In the genomic region with DNA sequence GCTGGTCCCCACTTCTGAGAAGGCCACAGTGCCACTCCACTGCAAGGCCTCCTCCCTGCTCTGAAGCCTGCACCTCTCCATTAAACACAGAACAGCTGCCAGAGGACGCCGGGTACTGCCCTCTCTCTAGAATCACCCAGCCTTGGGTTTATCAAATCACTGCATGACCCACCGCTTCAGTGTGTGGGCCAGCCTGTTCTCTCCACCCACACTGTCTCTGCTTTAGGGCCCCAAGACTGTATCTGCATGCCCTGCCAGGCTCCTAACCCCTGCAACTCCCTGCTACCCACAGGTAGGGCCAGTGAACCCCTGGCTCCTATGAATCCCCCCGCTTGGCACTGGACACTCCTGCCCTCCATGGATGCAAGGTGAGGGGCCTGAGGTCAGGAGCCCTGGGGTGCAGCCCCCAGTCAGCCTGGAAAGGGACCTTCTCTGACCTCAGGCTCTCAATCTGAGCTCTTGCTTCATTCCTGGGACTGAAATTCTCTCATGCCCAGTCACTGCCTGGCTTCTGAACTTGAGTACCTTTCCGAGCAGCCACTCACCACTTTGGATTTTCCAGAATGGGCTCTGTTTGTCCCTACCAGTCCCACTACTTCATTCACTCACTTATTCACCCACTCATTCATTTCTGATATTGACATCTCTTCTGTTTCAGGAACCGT, we compare ENCODE assay signal across 1 cellular context.
TF ChIP-seq lines count a peak whose summit lies in the region.

No MANE protein-coding gene starts in this region.

TF ChIP-seq in SK-N-SH, 30 proteins besides CTCF, POLR2A, EP300 and RAD21 (continued from another document):
- TF ChIP-seq, protein P1, sequence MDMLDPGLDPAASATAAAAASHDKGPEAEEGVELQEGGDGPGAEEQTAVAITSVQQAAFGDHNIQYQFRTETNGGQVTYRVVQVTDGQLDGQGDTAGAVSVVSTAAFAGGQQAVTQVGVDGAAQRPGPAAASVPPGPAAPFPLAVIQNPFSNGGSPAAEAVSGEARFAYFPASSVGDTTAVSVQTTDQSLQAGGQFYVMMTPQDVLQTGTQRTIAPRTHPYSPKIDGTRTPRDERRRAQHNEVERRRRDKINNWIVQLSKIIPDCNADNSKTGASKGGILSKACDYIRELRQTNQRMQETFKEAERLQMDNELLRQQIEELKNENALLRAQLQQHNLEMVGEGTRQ (IDR thresholded peaks at IDR 0.05; ENCODE audit: borderline replicate concordance, low read depth, low read length) = no peak
- TF ChIP-seq POLR2AphosphoS5 (IDR thresholded peaks at IDR 0.05; ENCODE audit: low read depth, low read length) (no peak), NRF1 (IDR thresholded peaks at IDR 0.05; ENCODE audit: low read depth, low read length) (no peak), GABPA (IDR thresholded peaks at IDR 0.05; ENCODE audit: low read depth) (no peak)
- TF ChIP-seq, protein P2, sequence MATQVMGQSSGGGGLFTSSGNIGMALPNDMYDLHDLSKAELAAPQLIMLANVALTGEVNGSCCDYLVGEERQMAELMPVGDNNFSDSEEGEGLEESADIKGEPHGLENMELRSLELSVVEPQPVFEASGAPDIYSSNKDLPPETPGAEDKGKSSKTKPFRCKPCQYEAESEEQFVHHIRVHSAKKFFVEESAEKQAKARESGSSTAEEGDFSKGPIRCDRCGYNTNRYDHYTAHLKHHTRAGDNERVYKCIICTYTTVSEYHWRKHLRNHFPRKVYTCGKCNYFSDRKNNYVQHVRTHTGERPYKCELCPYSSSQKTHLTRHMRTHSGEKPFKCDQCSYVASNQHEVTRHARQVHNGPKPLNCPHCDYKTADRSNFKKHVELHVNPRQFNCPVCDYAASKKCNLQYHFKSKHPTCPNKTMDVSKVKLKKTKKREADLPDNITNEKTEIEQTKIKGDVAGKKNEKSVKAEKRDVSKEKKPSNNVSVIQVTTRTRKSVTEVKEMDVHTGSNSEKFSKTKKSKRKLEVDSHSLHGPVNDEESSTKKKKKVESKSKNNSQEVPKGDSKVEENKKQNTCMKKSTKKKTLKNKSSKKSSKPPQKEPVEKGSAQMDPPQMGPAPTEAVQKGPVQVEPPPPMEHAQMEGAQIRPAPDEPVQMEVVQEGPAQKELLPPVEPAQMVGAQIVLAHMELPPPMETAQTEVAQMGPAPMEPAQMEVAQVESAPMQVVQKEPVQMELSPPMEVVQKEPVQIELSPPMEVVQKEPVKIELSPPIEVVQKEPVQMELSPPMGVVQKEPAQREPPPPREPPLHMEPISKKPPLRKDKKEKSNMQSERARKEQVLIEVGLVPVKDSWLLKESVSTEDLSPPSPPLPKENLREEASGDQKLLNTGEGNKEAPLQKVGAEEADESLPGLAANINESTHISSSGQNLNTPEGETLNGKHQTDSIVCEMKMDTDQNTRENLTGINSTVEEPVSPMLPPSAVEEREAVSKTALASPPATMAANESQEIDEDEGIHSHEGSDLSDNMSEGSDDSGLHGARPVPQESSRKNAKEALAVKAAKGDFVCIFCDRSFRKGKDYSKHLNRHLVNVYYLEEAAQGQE (IDR thresholded peaks at IDR 0.05; ENCODE audit: low read depth, low read length) = no peak
